ENCODE assay signal across 8 cellular contexts in the genomic region with DNA sequence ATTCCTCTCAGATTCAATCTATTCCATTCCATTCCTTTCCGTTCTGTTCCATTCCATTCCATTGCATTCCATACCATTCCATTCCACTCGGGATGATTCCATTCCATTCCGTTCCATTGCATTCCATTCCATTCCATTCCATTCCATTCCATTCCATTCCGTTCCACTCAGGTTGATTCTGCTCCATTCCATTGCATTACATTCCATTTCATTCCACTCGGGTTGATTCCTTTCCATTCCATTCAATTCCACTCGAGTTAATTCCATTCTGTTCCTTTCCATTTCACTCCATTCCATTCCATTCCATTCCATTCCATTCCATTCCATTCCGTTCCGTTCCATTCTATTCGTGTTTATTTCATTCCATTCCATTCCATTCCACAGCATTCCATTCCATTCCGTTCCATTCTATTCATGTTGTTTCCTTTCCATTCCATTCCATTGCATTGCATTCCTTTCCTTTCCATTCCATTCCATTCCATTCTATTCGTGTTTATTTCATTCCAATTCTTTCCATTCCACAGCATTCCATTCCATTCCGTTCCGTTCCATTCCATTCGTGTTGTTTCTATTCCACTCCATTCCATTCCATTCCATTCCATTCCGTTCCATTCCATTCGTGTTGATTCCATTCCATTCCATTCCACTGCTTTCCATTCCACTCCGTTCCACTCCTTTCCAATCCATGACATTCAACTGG.
DNase-seq lines count a peak whose midpoint lies in the region; ATAC-seq and TF ChIP-seq lines count a peak whose summit lies in the region.
"Not testable (repeated sequence)": the region's sequence is repeated elsewhere in the genome, so short reads cannot be mapped to it uniquely, and the experiment has no call there.

No MANE protein-coding gene starts in this region.

- not testable (repeated sequence) for H2AK5ac ChIP-seq in neuronal stem cell (ENCODE audit: low read depth, low read length)

- H3K4me3 ChIP-seq in AG10803 (ENCODE audit: low read length); epithelial cell of esophagus (ENCODE audit: low read length); heart left ventricle; left lung; neuronal stem cell (ENCODE audit: low read length in 2 of 2); upper lobe of right lung: not testable (repeated sequence)

- ATAC-seq in heart left ventricle = peak; percentile 17 to 36 (median 25)
- peak; percentile 6 for ATAC-seq in left lung
- ATAC-seq in upper lobe of right lung = peak; percentile 20

- H2AFZ ChIP-seq in neuronal stem cell (ENCODE audit: low read length) = not testable (repeated sequence)

- WGBS in heart left ventricle, 4 donors = 52 to 60% (median 53%) methylated on average over 17 of the region's 17 CpGs
- WGBS in neuronal stem cell (ENCODE audit: extremely low coverage in 2 of 2, insufficient read length in 2 of 2, insufficient replicate concordance in 1 of 2), 2 donors = 93 to 100% methylated on average over 2 to 9 of the region's 17 CpGs

- not testable (repeated sequence) for H2BK120ac ChIP-seq in neuronal stem cell (ENCODE audit: low read depth, low read length)

- H3K9ac ChIP-seq in neuronal stem cell (ENCODE audit: low read depth, low read length, poor library complexity) = not testable (repeated sequence)

- H3K27ac ChIP-seq in heart left ventricle; left lung; neuronal stem cell (replicated peaks; ENCODE audit: low read length); upper lobe of right lung: not testable (repeated sequence)

- H3K27me3 ChIP-seq in heart left ventricle; left lung; neuronal stem cell (ENCODE audit: control insufficient read depth in 3 of 3, insufficient read depth in 3 of 3, low read depth in 1 of 3, low read length in 3 of 3); upper lobe of right lung: not testable (repeated sequence)

- H4K91ac ChIP-seq in neuronal stem cell (ENCODE audit: low read depth, low read length, poor library complexity) = not testable (repeated sequence)

- H2BK5ac ChIP-seq in neuronal stem cell (ENCODE audit: low read length) = not testable (repeated sequence)

- H3K4me2 ChIP-seq in neuronal stem cell (ENCODE audit: insufficient read depth, low read length, poor library complexity, severe bottlenecking) = not testable (repeated sequence)

- H2BK15ac ChIP-seq in neuronal stem cell (ENCODE audit: low read length) = not testable (repeated sequence)

- H2BK12ac ChIP-seq in neuronal stem cell (ENCODE audit: low read length) = not testable (repeated sequence)

- not testable (repeated sequence) for H3K79me1 ChIP-seq in neuronal stem cell (ENCODE audit: low read depth, low read length)

- DNase-seq in AG10803 (ENCODE audit: low read depth) (peak; percentile 31), M059J (ENCODE audit: low read depth) (peak; percentile 4), amniotic epithelial cell (ENCODE audit: low read depth) (peak; percentile 26), epithelial cell of esophagus (ENCODE audit: low read depth) (peak; percentile 52), neuronal stem cell (ENCODE audit: low spot score) (peak; percentile 59)
- not testable (repeated sequence) for DNase-seq in heart left ventricle, left lung, upper lobe of right lung

- not testable (repeated sequence) for H3K4me1 ChIP-seq in heart left ventricle; left lung; neuronal stem cell (ENCODE audit: control insufficient read depth in 2 of 2, insufficient read depth in 1 of 2, low read depth in 1 of 2, low read length in 2 of 2); upper lobe of right lung

- peaks cover 0 to 79% (median 59%) of the 10 kb centered on the region in 12 donors for H3K9me3 ChIP-seq in heart left ventricle
- peaks cover 0 to 82% of the 10 kb centered on the region in 2 donors for H3K9me3 ChIP-seq in left lung
- peaks cover 4 to 30% of the 10 kb centered on the region in 2 donors for H3K9me3 ChIP-seq in neuronal stem cell (replicated peaks in 1 of 2; ENCODE audit: control insufficient read depth in 2 of 2, insufficient read depth in 1 of 2, low read depth in 1 of 2, low read length in 2 of 2)
- peaks cover 30% of the 10 kb centered on the region for H3K9me3 ChIP-seq in upper lobe of right lung

- not testable (repeated sequence) for H3K18ac ChIP-seq in neuronal stem cell (ENCODE audit: low read length)

- not testable (repeated sequence) for H4K8ac ChIP-seq in neuronal stem cell (ENCODE audit: low read depth, low read length)

- not testable (repeated sequence) for H3K4ac ChIP-seq in neuronal stem cell (ENCODE audit: low read length)

- H3K36me3 ChIP-seq in heart left ventricle; left lung; neuronal stem cell (replicated peaks in 1 of 2; ENCODE audit: control insufficient read depth in 2 of 2, insufficient read depth in 2 of 2, low read length in 2 of 2); upper lobe of right lung: not testable (repeated sequence)

- TF ChIP-seq CTCF in AG10803 (conservative IDR thresholded peaks at IDR 0.05; ENCODE audit: low read length); epithelial cell of esophagus (IDR thresholded peaks at IDR 0.05; ENCODE audit: insufficient read depth, low read depth, low read length, missing control alignments); heart left ventricle (IDR thresholded peaks at IDR 0.05); left lung (IDR thresholded peaks at IDR 0.05); upper lobe of right lung (IDR thresholded peaks at IDR 0.05): not testable (repeated sequence)

- H3K14ac ChIP-seq in neuronal stem cell (ENCODE audit: low read length) = not testable (repeated sequence)

- intact Hi-C loops in heart left ventricle (cut with DNase I) = loop anchor here in 1 of 10 donors (10.0 kb wide), 1 partner anchor 50 kb away; no protein-coding TSS in a partner anchor
- intact Hi-C loops in left lung (cut with DNase I); upper lobe of right lung (cut with DNase I): not testable (repeated sequence)

- not testable (repeated sequence) for TF ChIP-seq POLR2A in heart left ventricle (IDR thresholded peaks at IDR 0.05)

- not testable (repeated sequence) for H3K23ac ChIP-seq in neuronal stem cell (ENCODE audit: low read depth, low read length, poor library complexity)
